18 cellular contexts compared by ENCODE assay signal in genomic region chr10:90560331-90560730, GRCh38.
"Had no signal": no experiment of that assay in that cellular context is flagged by ENCODE, and none has a peak within 500 bp of the region (broad histone marks: within the 10 kb centered on the region; RNA-seq: fewer than 3 reads in every experiment).

No MANE protein-coding gene starts in this region.

- ATAC-seq: activated CD8-positive, alpha-beta memory T cell treated with anti-CD3 and anti-CD28 coated beads, Interleukin-2, amount 10 ng/mL, durations not matched to agents 7 days and 5 days; activated T-cell treated with anti-CD3 and anti-CD28 coated beads, Interleukin-2, amount 50 U/mL, for 4 hours; T-cell had no signal

- H3K4me3 ChIP-seq: PC-9 had no signal

- DNase-seq: activated B cell treated with CpG ODN at 0.5 μM for 24 hours; activated CD4-positive, alpha-beta T cell treated with anti-CD3 and anti-CD28 coated beads for 1 hour; activated CD4-positive, alpha-beta T cell treated with anti-CD3 and anti-CD28 coated beads, Interleukin-2, amount 10 ng/mL, durations not matched to agents 24 days and 14 days; activated CD4-positive, alpha-beta T cell treated with anti-CD3 and anti-CD28 coated beads, Interleukin-2, amount 50 U/mL, for 48 hours; activated CD8-positive, alpha-beta memory T cell treated with anti-CD3 and anti-CD28 coated beads, Interleukin-2, amount 10 ng/mL, durations not matched to agents 7 days and 5 days; activated effector memory CD4-positive, alpha-beta T cell treated with anti-CD3 and anti-CD28 coated beads, Interleukin-2, amount 50 U/mL, for 16 hours; activated naive CD4-positive, alpha-beta T cell treated with anti-CD3 and anti-CD28 coated beads for 36 hours; activated T-cell treated with anti-CD3 and anti-CD28 coated beads, Interleukin-2, amount 50 U/mL, for 4 hours; NCI-H1417; NCI-H2029; NCI-H2107; NCI-H2171 treated with DMSO at 0.1 percent for 48 hours; NCI-H226; NCI-H69; PC-9; SHP77 treated with DMSO at 0.1 percent for 48 hours; T-cell; T1000 had no signal
